24 cellular contexts compared by ENCODE assay signal in the genomic region with DNA sequence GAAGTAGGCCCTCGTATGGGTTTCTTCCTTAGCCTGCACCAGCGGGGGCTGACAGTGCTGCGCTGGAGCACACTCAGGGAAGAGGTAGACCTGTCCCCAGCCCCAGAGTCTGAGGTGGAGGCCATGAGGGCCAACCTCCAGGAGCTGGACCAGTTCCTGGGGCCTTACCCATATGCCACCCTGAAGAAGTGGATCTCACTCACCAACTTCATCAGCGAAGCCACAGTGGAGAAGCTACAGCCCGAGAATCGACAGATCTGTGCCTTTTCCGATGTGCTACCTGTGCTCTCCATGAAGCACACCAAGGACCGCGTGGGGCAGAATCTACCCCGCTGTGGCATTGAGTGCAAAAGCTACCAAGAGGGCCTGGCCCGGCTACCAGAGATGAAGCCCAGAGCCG.
"Had no signal": no experiment of that assay in that cellular context is flagged by ENCODE, and none has a peak within 500 bp of the region (broad histone marks: within the 10 kb centered on the region; RNA-seq: fewer than 3 reads in every experiment).

No MANE protein-coding gene starts in this region.

- H2AFZ ChIP-seq: neural progenitor cell, parathyroid adenoma had no signal

- H3K9ac ChIP-seq: neural progenitor cell, parathyroid adenoma had no signal

- H3K4me2 ChIP-seq: neural progenitor cell had no signal

- ATAC-seq: naive thymus-derived CD4-positive, alpha-beta T cell; natural killer cell; psoas muscle; right cardiac atrium; sciatic nerve; stimulated activated effector memory CD8-positive, alpha-beta T cell treated with anti-CD3 and anti-CD28 coated beads, Interleukin-12 subunit alpha, Interleukin-12 subunit beta, amount 100 ng/mL, for 72 hours; stimulated activated naive B cell treated with anti-CD40 and anti-IgM and Interleukin-4, amounts not matched to agents 10 μg/mL and 1 μg/mL and 100 μg/mL, for 72 hours; upper lobe of right lung had no signal

- H3K27ac ChIP-seq: neural progenitor cell, ovary, parathyroid adenoma, psoas muscle, stomach, thoracic aorta, thyroid gland, tibial nerve, upper lobe of right lung, uterus had no signal

- H3K4me3 ChIP-seq: neural progenitor cell, ovary, psoas muscle, stomach, thoracic aorta, thyroid gland, tibial nerve, upper lobe of right lung, uterus had no signal

- H3K9me3 ChIP-seq: ovary, psoas muscle, stomach, thoracic aorta, thyroid gland, tibial nerve, upper lobe of right lung, uterus had no signal

- H3K27me3 ChIP-seq: neural progenitor cell, ovary, stomach, thyroid gland, tibial nerve, upper lobe of right lung, uterus had no signal

- FAIRE-seq: small intestine had no signal

- DNase-seq: naive thymus-derived CD4-positive, alpha-beta T cell; natural killer cell; occipital lobe; ovary; posterior cingulate gyrus; psoas muscle; right cardiac atrium; small intestine; stimulated activated CD4-positive, alpha-beta T cell treated with anti-CD3 and anti-CD28 coated beads, Interleukin-15, amount 100 ng/mL, for 24 hours; stimulated activated CD4-positive, alpha-beta T cell treated with anti-CD3 and anti-CD28 coated beads, Interleukin-2, amount 100 ng/mL, for 24 hours; stimulated activated CD4-positive, alpha-beta T cell treated with anti-CD3 and anti-CD28 coated beads, Interleukin-2, amount 100 ng/mL, for 48 hours; stimulated activated CD4-positive, alpha-beta T cell treated with anti-CD3 and anti-CD28 coated beads, Interleukin-4, amount 100 ng/mL, for 24 hours; stimulated activated naive B cell treated with anti-CD40 and anti-IgM and Interleukin-4, amounts not matched to agents 10 μg/mL and 1 μg/mL and 100 μg/mL, for 72 hours; stimulated activated naive CD4-positive, alpha-beta T cell treated with Interleukin-2 at 50 U/mL for 16 hours; stomach; thyroid gland; upper lobe of right lung; uterus had no signal

- H3K36me3 ChIP-seq: neural progenitor cell, ovary, uterus had no signal
